Comparison of ENCODE assay signal across 20 cellular contexts in genomic region chr17:30421592-30421991, GRCh38.
"Had no signal": no experiment of that assay in that cellular context is flagged by ENCODE, and none has a peak within 500 bp of the region (broad histone marks: within the 10 kb centered on the region; RNA-seq: fewer than 3 reads in every experiment).

No MANE protein-coding gene starts in this region.

- H3K4me1 Mint-ChIP-seq: stimulated activated memory B cell treated with anti-CD40 and anti-IgM and Interleukin-4, amounts not matched to agents 10 μg/mL and 1 μg/mL and 100 μg/mL, for 72 hours had no signal

- H3K36me3 ChIP-seq: vagina had no signal

- H3K4me3 ChIP-seq: dorsolateral prefrontal cortex, gastroesophageal sphincter, hepatocyte, psoas muscle, right lobe of liver, testis, tibial nerve, upper lobe of right lung, vagina had no signal

- ATAC-seq: esophagus mucosa; gastroesophageal sphincter; left colon; left ventricle myocardium superior; naive thymus-derived CD4-positive, alpha-beta T cell; psoas muscle; right lobe of liver; stimulated activated memory B cell treated with anti-CD40 and anti-IgM and Interleukin-4, amounts not matched to agents 10 μg/mL and 1 μg/mL and 100 μg/mL, for 72 hours; upper lobe of right lung had no signal

- DNase-seq: cortex of kidney; dorsolateral prefrontal cortex; effector CD8-positive, alpha-beta T cell; left colon; left ventricle myocardium superior; naive thymus-derived CD4-positive, alpha-beta T cell; nephron progenitor cell; psoas muscle; retina; right lobe of liver; stimulated activated CD4-positive, alpha-beta T cell treated with anti-CD3 and anti-CD28 coated beads, Interleukin-4, amount 100 ng/mL, for 1 hour; testis; upper lobe of right lung had no signal

- H3K4me3 Mint-ChIP-seq: naive thymus-derived CD4-positive, alpha-beta T cell; nephron progenitor cell; stimulated activated memory B cell treated with anti-CD40 and anti-IgM and Interleukin-4, amounts not matched to agents 10 μg/mL and 1 μg/mL and 100 μg/mL, for 72 hours; stimulated activated naive CD8-positive, alpha-beta T cell treated with anti-CD3 and anti-CD28 coated beads, Interleukin-15, Interleukin-2, amounts not matched to agents 100 ng/mL and 50 ng/mL, for 24 hours had no signal

- H3K27me3 Mint-ChIP-seq: naive thymus-derived CD4-positive, alpha-beta T cell; stimulated activated memory B cell treated with anti-CD40 and anti-IgM and Interleukin-4, amounts not matched to agents 10 μg/mL and 1 μg/mL and 100 μg/mL, for 72 hours; stimulated activated naive CD8-positive, alpha-beta T cell treated with anti-CD3 and anti-CD28 coated beads, Interleukin-15, Interleukin-2, amounts not matched to agents 100 ng/mL and 50 ng/mL, for 24 hours had no signal

- H3K9me3 ChIP-seq: gastroesophageal sphincter, psoas muscle, right lobe of liver, testis, tibial nerve, upper lobe of right lung, vagina had no signal

- H3K27ac Mint-ChIP-seq: naive thymus-derived CD4-positive, alpha-beta T cell; nephron progenitor cell; stimulated activated memory B cell treated with anti-CD40 and anti-IgM and Interleukin-4, amounts not matched to agents 10 μg/mL and 1 μg/mL and 100 μg/mL, for 72 hours; stimulated activated naive CD8-positive, alpha-beta T cell treated with anti-CD3 and anti-CD28 coated beads, Interleukin-15, Interleukin-2, amounts not matched to agents 100 ng/mL and 50 ng/mL, for 24 hours had no signal

- H3K4me1 ChIP-seq: gastroesophageal sphincter, psoas muscle, right lobe of liver, testis, tibial nerve, upper lobe of right lung, vagina had no signal

- H3K27ac ChIP-seq: dorsolateral prefrontal cortex, gastroesophageal sphincter, hepatocyte, psoas muscle, right lobe of liver, testis, tibial nerve, upper lobe of right lung, vagina had no signal

- H3K9me3 Mint-ChIP-seq: naive thymus-derived CD4-positive, alpha-beta T cell; nephron progenitor cell; stimulated activated memory B cell treated with anti-CD40 and anti-IgM and Interleukin-4, amounts not matched to agents 10 μg/mL and 1 μg/mL and 100 μg/mL, for 72 hours; stimulated activated naive CD8-positive, alpha-beta T cell treated with anti-CD3 and anti-CD28 coated beads, Interleukin-15, Interleukin-2, amounts not matched to agents 100 ng/mL and 50 ng/mL, for 24 hours had no signal

- H3K27me3 ChIP-seq: dorsolateral prefrontal cortex, gastroesophageal sphincter, hepatocyte, right lobe of liver, testis, tibial nerve, upper lobe of right lung, vagina had no signal
